Comparison of ENCODE assay signal across 12 cellular contexts in genomic region chr4:57100979-57101629, GRCh38. TPM values are rescaled to one million over a fixed set of nuclear protein-coding genes. Genes with fewer than 3 reads are reported as not detected.
DNase-seq lines count a peak whose midpoint lies in the region; ATAC-seq and TF ChIP-seq lines count a peak whose summit lies in the region.
"Had no signal": no experiment of that assay in that cellular context is flagged by ENCODE, and none has a peak within 500 bp of the region (broad histone marks: within the 10 kb centered on the region; RNA-seq: fewer than 3 reads in every experiment).

No MANE protein-coding gene starts in this region.

- no peak overlapping the region for H3K4ac ChIP-seq in neuronal stem cell (ENCODE audit: low read length)

- H2BK120ac ChIP-seq in neuronal stem cell (ENCODE audit: low read depth, low read length), result no peak overlapping the region

- H3K27me3 ChIP-seq in SJSA1 (replicated peaks) (no peaks in the 10 kb centered on the region), colonic mucosa (no peaks in the 10 kb centered on the region), muscle layer of duodenum (ENCODE audit: low read depth, low read length) (no peaks in the 10 kb centered on the region), tibial nerve (no peaks in the 10 kb centered on the region), neuronal stem cell (ENCODE audit: control insufficient read depth in 3 of 3, insufficient read depth in 3 of 3, low read depth in 1 of 3, low read length in 3 of 3) (no peaks in the 10 kb centered on the region)

- H3K4me2 ChIP-seq in neuronal stem cell (ENCODE audit: insufficient read depth, low read length, poor library complexity, severe bottlenecking), result no peak overlapping the region

- peaks cover 87% of the 10 kb centered on the region for H3K4me1 ChIP-seq in SJSA1 (replicated peaks)
- no peaks in the 10 kb centered on the region for H3K4me1 ChIP-seq in colonic mucosa
- H3K4me1 ChIP-seq in muscle layer of duodenum (ENCODE audit: control insufficient read depth in 1 of 2, insufficient read depth in 2 of 2, low read length in 2 of 2), result peaks cover 3 to 40% of the 10 kb centered on the region in 2 donors
- H3K4me1 ChIP-seq in tibial nerve, result peaks cover 0 to 90% (median 52%) of the 10 kb centered on the region in 4 donors
- H3K4me1 ChIP-seq in neuronal stem cell (ENCODE audit: control insufficient read depth in 2 of 2, insufficient read depth in 1 of 2, low read depth in 1 of 2, low read length in 2 of 2), result peaks cover 3 to 12% of the 10 kb centered on the region in 2 donors

- no peak for TF ChIP-seq POLR2A in tibial nerve (IDR thresholded peaks at IDR 0.05)

- H2BK5ac ChIP-seq in neuronal stem cell (ENCODE audit: low read length), result no peak overlapping the region

- no peak overlapping the region for H4K8ac ChIP-seq in neuronal stem cell (ENCODE audit: low read depth, low read length)

- intact Hi-C loops in colonic mucosa (cut with DNase I), result no loop called here

- WGBS in tibial nerve, 2 donors, result 64 to 66% methylated on average over 4 of the region's 4 CpGs
- WGBS in neuronal stem cell (ENCODE audit: extremely low coverage in 2 of 2, insufficient read length in 2 of 2, insufficient replicate concordance in 1 of 2), 2 donors, result no CpG with 5 or more reads among the region's 4 CpGs

- DNase-seq in SJSA1 (ENCODE audit: low read depth in 1 of 2, low spot score in 2 of 2) (no peak), colonic mucosa (no peak), tibial nerve (ENCODE audit: low spot score in 2 of 2) (no peak), hepatic stellate cell (ENCODE audit: low spot score) (no peak), neuronal stem cell (ENCODE audit: low spot score) (no peak)
- DNase-seq: activated CD4-positive, alpha-beta T cell treated with anti-CD3 and anti-CD28 coated beads for 48 hours; effector CD4-positive, alpha-beta T cell; NCI-H187 treated with DMSO at 0.1 percent for 48 hours had no signal

- no peaks in the 10 kb centered on the region for H3K79me1 ChIP-seq in neuronal stem cell (ENCODE audit: low read depth, low read length)

- H2AK5ac ChIP-seq in neuronal stem cell (ENCODE audit: low read depth, low read length), result no peak overlapping the region

- no peak overlapping the region for H3K14ac ChIP-seq in neuronal stem cell (ENCODE audit: low read length)

- no peak overlapping the region for H3K23ac ChIP-seq in neuronal stem cell (ENCODE audit: low read depth, low read length, poor library complexity)

- TF ChIP-seq CTCF in colonic mucosa (IDR thresholded peaks at IDR 0.05) (no peak), tibial nerve (IDR thresholded peaks at IDR 0.05) (no peak)

- H3K36me3 ChIP-seq in SJSA1, result peaks cover 71% of the 10 kb centered on the region
- H3K36me3 ChIP-seq in colonic mucosa, result no peaks in the 10 kb centered on the region
- no peaks in the 10 kb centered on the region for H3K36me3 ChIP-seq in muscle layer of duodenum (ENCODE audit: control insufficient read depth in 1 of 2, insufficient read depth in 2 of 2, low read length in 2 of 2)
- no peaks in the 10 kb centered on the region for H3K36me3 ChIP-seq in tibial nerve
- no peaks in the 10 kb centered on the region for H3K36me3 ChIP-seq in neuronal stem cell (replicated peaks in 1 of 2; ENCODE audit: control insufficient read depth in 2 of 2, insufficient read depth in 2 of 2, low read length in 2 of 2)

- H3K27ac ChIP-seq in SJSA1 (peak overlapping the region; percentile 85), colonic mucosa (peak overlapping the region; percentile 66), muscle layer of duodenum (ENCODE audit: low read length) (peak overlapping the region; percentile 92), tibial nerve (peak overlapping the region; percentile 63 to 87 (median 73)), neuronal stem cell (replicated peaks; ENCODE audit: low read length) (no peak overlapping the region)

- H2AFZ ChIP-seq in neuronal stem cell (ENCODE audit: low read length), result no peak overlapping the region

- no peak for ATAC-seq in HG03280 (IDR thresholded peaks at IDR 0.05; ENCODE audit: unreplicated experiment)
- ATAC-seq: GM12878, K562 had no signal

- H2BK15ac ChIP-seq in neuronal stem cell (ENCODE audit: low read length), result no peak overlapping the region

- H3K18ac ChIP-seq in neuronal stem cell (ENCODE audit: low read length), result no peak overlapping the region

- H3K4me3 ChIP-seq in SJSA1 (no peak overlapping the region), colonic mucosa (no peak overlapping the region), muscle layer of duodenum (ENCODE audit: low read depth in 1 of 2, low read length in 2 of 2) (no peak overlapping the region), tibial nerve (no peak overlapping the region), neuronal stem cell (ENCODE audit: low read length in 2 of 2) (no peak overlapping the region)
- H3K4me3 ChIP-seq: GM12878, K562 had no signal

- H3K9me3 ChIP-seq in SJSA1 (replicated peaks), result no peaks in the 10 kb centered on the region
- no peaks in the 10 kb centered on the region for H3K9me3 ChIP-seq in colonic mucosa
- H3K9me3 ChIP-seq in muscle layer of duodenum (ENCODE audit: control insufficient read depth in 1 of 2, low read length in 2 of 2), result no peaks in the 10 kb centered on the region
- H3K9me3 ChIP-seq in tibial nerve, result no peaks in the 10 kb centered on the region
- no peaks in the 10 kb centered on the region for H3K9me3 ChIP-seq in neuronal stem cell (replicated peaks in 1 of 2; ENCODE audit: control insufficient read depth in 2 of 2, insufficient read depth in 1 of 2, low read depth in 1 of 2, low read length in 2 of 2)

- no peak overlapping the region for H4K91ac ChIP-seq in neuronal stem cell (ENCODE audit: low read depth, low read length, poor library complexity)

- TF ChIP-seq EP300 in tibial nerve (IDR thresholded peaks at IDR 0.05), result no peak

- no peak overlapping the region for H2BK12ac ChIP-seq in neuronal stem cell (ENCODE audit: low read length)

- H3K9ac ChIP-seq in colonic mucosa (ENCODE audit: low read depth in 2 of 2, low read length in 2 of 2) (no peak overlapping the region), neuronal stem cell (ENCODE audit: low read depth, low read length, poor library complexity) (no peak overlapping the region)

RNA-seq across cellular contexts. Expression of gene IGFBP7, which starts 9.1 kb away (rescaled TPM):
- total RNA-seq in SJSA1 (2014; rRNA removed; shearing (Covaris generic)), result 1,151 and 1,739 TPM in 2 replicates
- 10 to 100 TPM; 58.5 to 89.5 TPM for total RNA-seq in colonic mucosa
- total RNA-seq in tibial nerve, result 1,000 to 10,000 TPM; 1,415 to 3,184 (median 2,179) TPM
- polyA plus RNA-seq in neuronal stem cell (2013, experiment 1 of 2), result 3.3 TPM
- polyA plus RNA-seq in neuronal stem cell (2013, experiment 2 of 2), result 3.1 TPM

Comparison
In these comparisons a context has a peak if more than half of its experiments do, and no peak if none do; other contexts are left out.
1. RNA of gene IGFBP7, which starts 9.1 kb away (total RNA-seq): 1,415 to 3,184 TPM in tibial nerve and 1,151 to 1,739 TPM in SJSA1; 58.5 to 89.5 TPM in colonic mucosa; every median in the first group is over 10 times any median in the second.